21 cellular contexts compared by ENCODE assay signal in genomic region chr5:19261879-19262278, GRCh38.
DNase-seq lines count a peak whose midpoint lies in the region; ATAC-seq and TF ChIP-seq lines count a peak whose summit lies in the region.
"Had no signal": no experiment of that assay in that cellular context is flagged by ENCODE, and none has a peak within 500 bp of the region (broad histone marks: within the 10 kb centered on the region; RNA-seq: fewer than 3 reads in every experiment).

No MANE protein-coding gene starts in this region.

- H3K18ac ChIP-seq in mesendoderm (ENCODE audit: low read length) = no peak overlapping the region

- H4K8ac ChIP-seq in mesendoderm (ENCODE audit: low read depth, low read length) = no peak overlapping the region

- no peaks in the 10 kb centered on the region for H3K27me3 ChIP-seq in WERI-Rb-1 (ENCODE audit: insufficient read depth, low read depth, severe bottlenecking)
- no peaks in the 10 kb centered on the region for H3K27me3 ChIP-seq in mesendoderm (ENCODE audit: insufficient read depth, low read length, poor library complexity)
- H3K27me3 ChIP-seq: BLaER1 treated with 17β-estradiol and CSF1 and Interleukin-3, amounts not matched to agents 10 nM and 100 nM had no signal

- no peaks in the 10 kb centered on the region for H3K79me1 ChIP-seq in mesendoderm (ENCODE audit: low read length)

- ATAC-seq in GM21360 (IDR thresholded peaks at IDR 0.05; ENCODE audit: unreplicated experiment) = no peak
- no peak for ATAC-seq in HG02885 (IDR thresholded peaks at IDR 0.05; ENCODE audit: poor library complexity, unreplicated experiment)
- ATAC-seq in GM18867 (IDR thresholded peaks at IDR 0.05; ENCODE audit: unreplicated experiment) = no peak
- ATAC-seq: HepG2 had no signal

- TF ChIP-seq POLR2A in NB4 (IDR thresholded peaks at IDR 0.05; ENCODE audit: extremely low read depth, insufficient read length) = no peak

- H4K5ac ChIP-seq in mesendoderm (ENCODE audit: low read length) = no peak overlapping the region

- no peak overlapping the region for H2BK5ac ChIP-seq in mesendoderm (ENCODE audit: low read length)

- H2BK120ac ChIP-seq in mesendoderm (ENCODE audit: low read depth, low read length) = no peak overlapping the region

- WGBS in mesendoderm (ENCODE audit: extremely low coverage, insufficient coverage, low lambda C conversion rate) = no CpG with 5 or more reads among the region's 4 CpGs

- no peak overlapping the region for H3K56ac ChIP-seq in mesendoderm (ENCODE audit: low read length)

- H3K9ac ChIP-seq in mesendoderm (ENCODE audit: low read length) = no peak overlapping the region
- H3K9ac ChIP-seq: BLaER1 treated with 17β-estradiol and CSF1 and Interleukin-3, amounts not matched to agents 10 nM and 100 nM had no signal

- H3K79me2 ChIP-seq in mesendoderm (ENCODE audit: control insufficient read depth, insufficient read depth, low read length) = no peaks in the 10 kb centered on the region

- H2BK15ac ChIP-seq in mesendoderm (replicated peaks; ENCODE audit: low read depth) = no peak overlapping the region

- H3K4me2 ChIP-seq in mesendoderm (ENCODE audit: low read length) = no peak overlapping the region
- H3K4me2 ChIP-seq: BLaER1 treated with 17β-estradiol and CSF1 and Interleukin-3, amounts not matched to agents 10 nM and 100 nM had no signal

- H3K4me3 ChIP-seq in NB4 (ENCODE audit: low read depth, low read length) = no peak overlapping the region
- H3K4me3 ChIP-seq in WERI-Rb-1 (ENCODE audit: low read depth, low read length) = no peak overlapping the region
- H3K4me3 ChIP-seq in mesendoderm (ENCODE audit: low read length) = no peak overlapping the region
- H3K4me3 ChIP-seq: BLaER1 treated with 17β-estradiol and CSF1 and Interleukin-3, amounts not matched to agents 10 nM and 100 nM had no signal

- H3K4ac ChIP-seq in mesendoderm (ENCODE audit: low read depth, low read length) = no peak overlapping the region

- H3K4me1 ChIP-seq in mesendoderm (ENCODE audit: control insufficient read depth, low read depth, low read length) = no peaks in the 10 kb centered on the region
- H3K4me1 ChIP-seq: BLaER1 treated with 17β-estradiol and CSF1 and Interleukin-3, amounts not matched to agents 10 nM and 100 nM had no signal

- no peak for DNase-seq in NB4 (ENCODE audit: low read depth)
- DNase-seq in WERI-Rb-1 = no peak
- DNase-seq in mesendoderm = peak; percentile 8
- DNase-seq: CD4-positive, alpha-beta memory T cell; COR-L47; DMS79; EL; GF-D8; Kasumi-1; NCI-H1105 treated with DMSO at 0.1 percent for 48 hours; NCI-H146; NCI-H1930; NCI-H2107; SHP77 had no signal

- H3K36me3 ChIP-seq in WERI-Rb-1 = no peaks in the 10 kb centered on the region
- no peaks in the 10 kb centered on the region for H3K36me3 ChIP-seq in mesendoderm (ENCODE audit: control insufficient read depth, insufficient read depth, low read length)
- H3K36me3 ChIP-seq: BLaER1 treated with 17β-estradiol and CSF1 and Interleukin-3, amounts not matched to agents 10 nM and 100 nM had no signal

- no peak overlapping the region for H3K23ac ChIP-seq in mesendoderm (ENCODE audit: low read length)

- H3K27ac ChIP-seq in C4-2B = no peak overlapping the region; the same call in 1 of the 2 replicates
- H3K27ac ChIP-seq in WERI-Rb-1 = no peak overlapping the region
- no peak overlapping the region for H3K27ac ChIP-seq in mesendoderm (ENCODE audit: low read depth, low read length)
- H3K27ac ChIP-seq: BLaER1 treated with 17β-estradiol and CSF1 and Interleukin-3, amounts not matched to agents 10 nM and 100 nM; RWPE1 had no signal

- H2AK5ac ChIP-seq in mesendoderm (ENCODE audit: low read length) = no peak overlapping the region

- peak; percentile 11; the same call in 1 of the 2 replicates for TF ChIP-seq CTCF in C4-2B (conservative IDR thresholded peaks at IDR 0.05)
- TF ChIP-seq CTCF in NB4 (IDR thresholded peaks at IDR 0.05; ENCODE audit: low read depth, low read length) = peak; percentile 3
- 0 out of 2 replicates have a peak, but pooled peaks have one; percentile 12 for TF ChIP-seq CTCF in WERI-Rb-1 (IDR thresholded peaks at IDR 0.05; ENCODE audit: low read depth, low read length)

- H3K9me3 ChIP-seq in WERI-Rb-1 (ENCODE audit: severe bottlenecking) = no peaks in the 10 kb centered on the region
